Comparison of ENCODE assay signal across 8 cellular contexts in the genomic region with DNA sequence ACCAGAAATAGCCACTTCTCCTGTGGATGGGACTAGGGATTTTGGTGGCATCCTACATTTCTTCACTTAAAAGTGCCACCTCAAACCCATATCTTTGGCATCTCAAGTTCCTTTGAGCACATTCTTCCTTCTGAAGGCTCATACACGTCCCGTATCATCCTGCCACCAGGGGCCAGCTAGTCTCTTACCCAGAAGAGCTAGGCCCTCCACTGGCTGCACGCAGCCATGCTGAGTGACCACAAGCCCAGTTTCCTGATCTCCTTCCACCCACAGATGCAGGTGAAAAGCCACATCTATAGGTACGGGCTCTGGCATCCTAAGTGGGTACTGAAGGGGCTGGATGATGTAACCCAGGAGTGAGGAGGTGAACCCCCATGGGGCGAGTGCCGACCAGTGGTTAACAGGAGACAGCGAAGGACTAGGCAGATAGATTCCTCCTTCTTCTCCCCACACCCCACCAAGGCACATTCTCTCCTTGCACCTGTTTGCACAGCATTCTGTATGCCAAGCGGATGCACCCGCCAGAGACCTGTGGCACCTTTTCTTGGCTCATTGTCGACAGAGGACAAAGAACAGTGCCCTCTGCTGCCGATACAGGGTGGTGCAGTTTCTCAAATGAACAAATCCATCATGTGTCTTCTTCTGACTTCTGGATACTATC. TPM values are rescaled to one million over a fixed set of nuclear protein-coding genes. Genes with fewer than 3 reads are reported as not detected.
DNase-seq lines count a peak whose midpoint lies in the region; ATAC-seq and TF ChIP-seq lines count a peak whose summit lies in the region.

No MANE protein-coding gene starts in this region.

- no peak overlapping the region for H3K4me2 ChIP-seq in DND-41 (ENCODE audit: insufficient read depth, low read length)

- POLR2A ChIA-PET in RWPE1 (lab: Yijun Ruan, JAX; ENCODE audit: low non-redundant PET) = no interaction called here

- H3K27me3 ChIP-seq in DND-41 (ENCODE audit: insufficient read depth, low read length, poor library complexity) (no peaks in the 10 kb centered on the region), spleen (replicated peaks in 1 of 7) (peaks cover 0 to 6% (median 0%) of the 10 kb centered on the region in 7 donors)

- H4K20me1 ChIP-seq in DND-41 (ENCODE audit: insufficient read depth, low read length) = no peaks in the 10 kb centered on the region

- ATAC-seq in DND-41 (ENCODE audit: insufficient read depth, low read depth) (peak; percentile 73), HG02571 (IDR thresholded peaks at IDR 0.05; ENCODE audit: unreplicated experiment) (no peak), HG02763 (IDR thresholded peaks at IDR 0.05; ENCODE audit: unreplicated experiment) (no peak)

- H3K9me3 ChIP-seq in DND-41 (ENCODE audit: insufficient read depth, low read length, severe bottlenecking) (no peaks in the 10 kb centered on the region), spleen (no peaks in the 10 kb centered on the region)

- no peaks in the 10 kb centered on the region for H3K36me3 ChIP-seq in DND-41 (ENCODE audit: insufficient read depth, low read length)
- H3K36me3 ChIP-seq in spleen = peaks cover 0 to 20% (median 0%) of the 10 kb centered on the region in 6 donors

- intact Hi-C loops in head of caudate nucleus (cut with DNase I) (no loop called here), spleen (cut with DNase I; ENCODE audit: low total_unique reads) (no loop called here)

- no peak overlapping the region for H2AFZ ChIP-seq in DND-41 (ENCODE audit: low read depth, low read length)

- H3K9ac ChIP-seq in DND-41 (ENCODE audit: low read depth, low read length) = no peak overlapping the region

- TF ChIP-seq POLR2A in spleen (IDR thresholded peaks at IDR 0.05) = no peak

- H3K4me1 ChIP-seq in DND-41 (ENCODE audit: insufficient read depth, low read length) (no peaks in the 10 kb centered on the region), spleen (peaks cover 0 to 7% (median 0%) of the 10 kb centered on the region in 6 donors)

- CTCF ChIA-PET in RWPE1 (lab: Yijun Ruan, JAX) = interaction anchor here (0.6 to 1.8 kb wide), 15 partner anchors 10 to 488 kb away, joined by 3 to 8 read pairs (median 4); partner anchors contain the start of genes CNOT6 and FLT4

- no peak overlapping the region for H3K27ac ChIP-seq in DND-41 (ENCODE audit: low read length)
- no peak overlapping the region for H3K27ac ChIP-seq in RWPE1
- no peak overlapping the region for H3K27ac ChIP-seq in spleen

- WGBS in spleen, 5 donors = 55 to 63% (median 57%) methylated on average over 11 of the region's 11 CpGs

- H3K4me3 ChIP-seq in DND-41 (ENCODE audit: low read depth in 1 of 2, low read length in 2 of 2) (no peak overlapping the region), spleen (no peak overlapping the region)

- TF ChIP-seq CTCF in DND-41 (IDR thresholded peaks at IDR 0.05; ENCODE audit: borderline replicate concordance, extremely low read depth, low read length, poor library complexity, severe bottlenecking) (peak; percentile 92), RWPE1 (conservative IDR thresholded peaks at IDR 0.05; ENCODE audit: low read depth) (peak; percentile 87), spleen (IDR thresholded peaks at IDR 0.05 in 8 of 11, conservative IDR thresholded peaks at IDR 0.05 in 3 of 11) (peak; percentile 17 to 78 (median 64))

- H3K79me2 ChIP-seq in DND-41 (ENCODE audit: insufficient read depth, low read length) = no peaks in the 10 kb centered on the region

- DNase-seq in DND-41 (peak; percentile 73), HK-2 (ENCODE audit: unreplicated experiment) (peak; percentile 33), RWPE1 (ENCODE audit: low spot score) (peak; percentile 60), head of caudate nucleus (peak in 41 of 42 donors; percentile 25 to 85 (median 69)), spleen (peak; percentile 72)
- peak; percentile 22 to 52 (median 30) for DNase-seq in activated naive CD4-positive, alpha-beta T cell (lab: John Stamatoyannopoulos, UW)

RNA-seq across cellular contexts. Expression of gene SCGB3A1, which starts 14.4 kb away (rescaled TPM):
- 10 to 100 TPM in 1 of 7 donors, 1 to 10 TPM in 5, not detected in 1; 2.1 to 12.1 (median 6.5) TPM for total RNA-seq in spleen
- polyA plus RNA-seq in spleen = 1 to 10 TPM; 1.7 to 9.5 (median 9.3) TPM

RNA-seq across cellular contexts. Expression of gene FLT4, which starts 43.7 kb away (rescaled TPM):
- 10 to 100 TPM; 20.7 to 61.4 (median 39.9) TPM for total RNA-seq in spleen
- polyA plus RNA-seq in spleen = 10 to 100 TPM in 1 of 3 donors, 1 to 10 TPM in 2; 3.5 to 19.4 (median 4.6) TPM
